ENCODE assay signal across 8 cellular contexts in the genomic region with DNA sequence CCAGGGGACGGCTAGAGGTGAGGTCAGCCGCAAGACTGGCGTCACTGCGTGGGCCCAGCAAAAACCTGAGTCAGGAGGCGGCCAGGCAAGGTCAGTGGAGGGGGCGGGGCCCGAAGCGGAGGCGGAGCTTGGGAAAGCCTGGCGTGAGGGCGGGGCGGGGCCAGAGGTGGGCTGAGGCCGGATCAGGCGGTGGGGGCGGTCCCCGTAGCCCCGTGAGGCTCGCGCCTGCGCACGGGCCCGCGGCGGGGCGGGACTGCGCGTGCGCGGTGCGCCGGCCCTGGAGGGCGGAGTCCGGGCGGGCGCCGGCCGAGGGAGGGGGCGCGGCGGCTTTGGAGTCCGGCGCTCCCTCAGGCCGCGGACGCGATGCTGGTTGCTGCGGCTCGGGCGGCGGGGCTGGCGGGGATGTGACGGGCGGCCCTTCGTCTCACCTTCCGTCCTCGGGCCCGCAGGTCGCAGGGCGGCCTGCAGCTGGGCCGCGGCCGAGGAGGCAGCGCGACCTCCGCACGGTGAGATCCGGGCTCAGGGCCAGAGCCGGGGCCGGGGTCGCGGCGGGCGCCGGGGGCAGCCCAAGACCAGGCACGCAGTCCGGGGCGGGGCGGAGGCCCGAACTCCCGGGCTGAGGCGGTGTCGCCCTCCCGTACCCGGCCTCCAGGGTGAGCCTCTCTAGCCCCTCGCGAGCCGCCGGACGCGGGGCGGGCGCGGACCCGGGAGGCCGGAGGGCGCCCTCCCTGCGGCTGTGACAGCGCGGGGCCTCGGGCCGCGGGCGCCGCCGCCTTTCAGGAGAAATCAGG.
DNase-seq lines count a peak whose midpoint lies in the region; ATAC-seq and TF ChIP-seq lines count a peak whose summit lies in the region.

TSS of gene CCSER2 (plus strand) at position 287 of the 791 bp plus-strand sequence. CDS start 42,464 bp downstream, outside the sequence.

- peaks cover 4% of the 10 kb centered on the region for H3K27me3 Mint-ChIP-seq in nephron progenitor cell (ENCODE audit: low read depth, poor library complexity)
- no peaks in the 10 kb centered on the region for H3K27me3 Mint-ChIP-seq in stimulated activated naive CD8-positive, alpha-beta T cell treated with anti-CD3 and anti-CD28 coated beads, Interleukin-15, Interleukin-2, amounts not matched to agents 100 ng/mL and 50 ng/mL, for 24 hours

- no peaks in the 10 kb centered on the region for H3K36me3 ChIP-seq in RWPE2 (ENCODE audit: low read depth)

- ATAC-seq in GM21717 (IDR thresholded peaks at IDR 0.05; ENCODE audit: unreplicated experiment) = peak; percentile 63
- peak; percentile 83 for ATAC-seq in RWPE2 (ENCODE audit: low read depth)

- no peaks in the 10 kb centered on the region for H3K9me3 Mint-ChIP-seq in nephron progenitor cell
- no peaks in the 10 kb centered on the region for H3K9me3 Mint-ChIP-seq in stimulated activated naive CD8-positive, alpha-beta T cell treated with anti-CD3 and anti-CD28 coated beads, Interleukin-15, Interleukin-2, amounts not matched to agents 100 ng/mL and 50 ng/mL, for 24 hours

- peak within 1 kb of the TSS; percentile 100 for H3K4me3 ChIP-seq in RWPE2 (ENCODE audit: severe bottlenecking)
- peak within 1 kb of the TSS; percentile 84 for H3K4me3 ChIP-seq in fibroblast of pulmonary artery (replicated peaks; ENCODE audit: low read depth, low read length)

- H3K27ac Mint-ChIP-seq in nephron progenitor cell = peak within 1 kb of the TSS; percentile 93
- peak within 1 kb of the TSS; percentile 95 for H3K27ac Mint-ChIP-seq in stimulated activated naive CD8-positive, alpha-beta T cell treated with anti-CD3 and anti-CD28 coated beads, Interleukin-15, Interleukin-2, amounts not matched to agents 100 ng/mL and 50 ng/mL, for 24 hours

- peaks cover 10% of the 10 kb centered on the region for H3K4me1 ChIP-seq in RWPE2 (ENCODE audit: insufficient read depth, poor library complexity, severe bottlenecking)

- TF ChIP-seq CTCF in RWPE2 (IDR thresholded peaks at IDR 0.05; ENCODE audit: poor library complexity, severe bottlenecking) (peak; percentile 12), fibroblast of pulmonary artery (IDR thresholded peaks at IDR 0.05; ENCODE audit: low read length, missing control alignments) (no peak), nephron progenitor cell (IDR thresholded peaks at IDR 0.05) (no peak)

- H3K27ac ChIP-seq in RWPE2 (ENCODE audit: poor library complexity, severe bottlenecking) = peak within 1 kb of the TSS; percentile 61

- H3K27me3 ChIP-seq in RWPE2 (ENCODE audit: insufficient read depth, poor library complexity, severe bottlenecking) = no peaks in the 10 kb centered on the region

- peak; percentile 94 for DNase-seq in EH (ENCODE audit: low read depth)
- peak; percentile 76 for DNase-seq in KBM-7
- DNase-seq in RWPE2 (ENCODE audit: low spot score) = peak; percentile 97
- DNase-seq in activated effector memory CD4-positive, alpha-beta T cell treated with Interleukin-2 at 50 U/mL for 16 hours = peak; percentile 87
- DNase-seq in fibroblast of pulmonary artery (ENCODE audit: low read depth) = peak; percentile 96
- peak; percentile 100 for DNase-seq in nephron progenitor cell

- H3K36me3 Mint-ChIP-seq in nephron progenitor cell (ENCODE audit: low read depth) = no peaks in the 10 kb centered on the region
- H3K36me3 Mint-ChIP-seq in stimulated activated naive CD8-positive, alpha-beta T cell treated with anti-CD3 and anti-CD28 coated beads, Interleukin-15, Interleukin-2, amounts not matched to agents 100 ng/mL and 50 ng/mL, for 24 hours (ENCODE audit: low read depth) = no peaks in the 10 kb centered on the region

- peaks cover 39% of the 10 kb centered on the region for H3K4me1 Mint-ChIP-seq in nephron progenitor cell
- peaks cover 32% of the 10 kb centered on the region for H3K4me1 Mint-ChIP-seq in stimulated activated naive CD8-positive, alpha-beta T cell treated with anti-CD3 and anti-CD28 coated beads, Interleukin-15, Interleukin-2, amounts not matched to agents 100 ng/mL and 50 ng/mL, for 24 hours (ENCODE audit: low read depth)

- no peaks in the 10 kb centered on the region for H3K9me3 ChIP-seq in RWPE2 (ENCODE audit: severe bottlenecking)

- in situ Hi-C loops in KBM-7 (cut with MboI; ENCODE audit: low pct_unique_long_range_greater_than_20kb, low sequenced_read_pairs) = no loop called here

- H3K4me3 Mint-ChIP-seq in nephron progenitor cell = peak within 1 kb of the TSS; percentile 96
- peak within 1 kb of the TSS; percentile 89 for H3K4me3 Mint-ChIP-seq in stimulated activated naive CD8-positive, alpha-beta T cell treated with anti-CD3 and anti-CD28 coated beads, Interleukin-15, Interleukin-2, amounts not matched to agents 100 ng/mL and 50 ng/mL, for 24 hours

Comparison
In these comparisons a context has a peak if more than half of its experiments do, and no peak if none do; other contexts are left out.
1. Peak in every context shown above with its lines: DNase-seq, ATAC-seq, H3K4me3 ChIP-seq and H3K27ac ChIP-seq.